3 cellular contexts compared by ENCODE assay signal in the genomic region with DNA sequence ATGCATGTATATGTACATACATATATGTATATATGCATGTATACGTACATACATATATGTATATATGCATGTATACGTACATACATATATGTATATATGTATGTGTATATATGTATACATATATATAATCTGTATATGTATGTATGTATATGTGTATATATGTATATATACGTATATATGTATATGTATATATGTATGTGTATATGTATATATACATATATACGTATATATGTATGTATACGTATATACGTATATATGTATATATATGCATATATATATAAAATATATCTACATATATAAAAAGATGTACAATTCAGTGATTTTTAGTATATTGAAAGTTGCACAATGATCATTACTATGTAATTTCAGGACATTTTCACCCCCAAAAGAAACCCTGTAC. TPM values are rescaled to one million over a fixed set of nuclear protein-coding genes. Genes with fewer than 3 reads are reported as not detected.
"Had no signal": no experiment of that assay in that cellular context is flagged by ENCODE, and none has a peak within 500 bp of the region (broad histone marks: within the 10 kb centered on the region; RNA-seq: fewer than 3 reads in every experiment).

No MANE protein-coding gene starts in this region.

RNA-seq across cellular contexts. Expression of a gene that starts 30.7 kb away (rescaled TPM):
- total RNA-seq: occipital lobe, stomach had no signal
- polyA plus RNA-seq: neural cell, stomach had no signal
